In genomic region chr18:66316708-66317107, GRCh38 we compare ENCODE assay signal across 11 cellular contexts.
"Had no signal": no experiment of that assay in that cellular context is flagged by ENCODE, and none has a peak within 500 bp of the region (broad histone marks: within the 10 kb centered on the region; RNA-seq: fewer than 3 reads in every experiment).

No MANE protein-coding gene starts in this region.

- H3K9me3 ChIP-seq: breast epithelium, right atrium auricular region had no signal

- H3K27ac ChIP-seq: breast epithelium, right atrium auricular region, skin epidermis had no signal

- H3K4me1 ChIP-seq: breast epithelium, right atrium auricular region had no signal

- H3K27me3 ChIP-seq: breast epithelium, right atrium auricular region had no signal

- DNase-seq: activated CD4-positive, alpha-beta T cell treated with anti-CD3 and anti-CD28 coated beads for 1 hour; activated CD4-positive, alpha-beta T cell treated with anti-CD3 and anti-CD28 coated beads, Interleukin-2, amount 50 U/mL, for 48 hours; activated naive CD4-positive, alpha-beta T cell treated with Interleukin-2 at 50 U/mL for 16 hours; anterior cingulate cortex; dermis blood vessel endothelial cell; kidney glomerular epithelial cell; stimulated activated CD4-positive, alpha-beta T cell treated with anti-CD3 and anti-CD28 coated beads, Interleukin-4, amount 100 ng/mL, for 4 hours; stimulated activated CD8-positive, alpha-beta memory T cell treated with anti-CD3 and anti-CD28 coated beads, Interleukin-4, amount 100 ng/mL, for 48 hours had no signal

- H3K4me3 ChIP-seq: breast epithelium, right atrium auricular region, skin epidermis had no signal

- H3K36me3 ChIP-seq: breast epithelium, right atrium auricular region had no signal
